In the genomic region with DNA sequence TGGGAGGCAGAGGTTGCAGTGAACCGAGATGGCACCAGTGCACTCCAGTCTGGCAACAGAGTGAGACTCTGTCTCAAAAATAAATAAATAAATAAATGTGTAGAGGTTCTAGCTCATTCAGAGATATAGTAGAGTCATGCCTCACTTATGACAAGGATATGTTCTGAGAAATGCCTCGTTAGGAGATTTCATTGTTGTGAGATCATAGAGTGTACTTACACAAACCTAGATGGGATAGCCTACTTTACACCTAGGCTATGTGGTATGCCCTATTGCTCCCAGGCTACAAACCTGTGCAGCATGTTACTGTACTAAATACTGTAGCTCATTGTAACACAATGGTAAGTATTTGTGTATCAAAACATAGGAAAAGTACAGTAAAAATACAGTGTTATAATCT, we compare ENCODE assay signal across 22 cellular contexts.
DNase-seq lines count a peak whose midpoint lies in the region; ATAC-seq lines count a peak whose summit lies in the region.
"Had no signal": no experiment of that assay in that cellular context is flagged by ENCODE, and none has a peak within 500 bp of the region (broad histone marks: within the 10 kb centered on the region; RNA-seq: fewer than 3 reads in every experiment).

No MANE protein-coding gene starts in this region.

- no peaks in the 10 kb centered on the region for H3K36me3 ChIP-seq in naive thymus-derived CD4-positive, alpha-beta T cell (ENCODE audit: control insufficient read depth in 2 of 3, insufficient read depth in 3 of 3, low read length in 3 of 3)
- H3K36me3 ChIP-seq: BE2C; BLaER1 treated with 17β-estradiol and CSF1 and Interleukin-3, amounts not matched to agents 10 nM and 100 nM had no signal

- no peaks in the 10 kb centered on the region for H3K36me3 Mint-ChIP-seq in stimulated activated effector memory CD8-positive, alpha-beta T cell treated with anti-CD3 and anti-CD28 coated beads, Interleukin-12 subunit alpha, Interleukin-12 subunit beta, amount 100 ng/mL, for 72 hours
- H3K36me3 Mint-ChIP-seq in naive thymus-derived CD4-positive, alpha-beta T cell = peaks cover 0 to 14% (median 0%) of the 10 kb centered on the region in 5 donors
- H3K36me3 Mint-ChIP-seq: CD14-positive monocyte had no signal

- no peaks in the 10 kb centered on the region for H3K9me3 Mint-ChIP-seq in stimulated activated effector memory CD8-positive, alpha-beta T cell treated with anti-CD3 and anti-CD28 coated beads, Interleukin-12 subunit alpha, Interleukin-12 subunit beta, amount 100 ng/mL, for 72 hours
- peaks cover 0 to 3% (median 0%) of the 10 kb centered on the region in 11 donors for H3K9me3 Mint-ChIP-seq in naive thymus-derived CD4-positive, alpha-beta T cell
- H3K9me3 Mint-ChIP-seq: CD14-positive monocyte; CD4-positive, alpha-beta T cell; CD8-positive, alpha-beta memory T cell had no signal

- CTCF ChIA-PET in naive thymus-derived CD4-positive, alpha-beta T cell (lab: Charles Lee) = interaction anchor here (0.6 to 0.8 kb wide), 2 partner anchors 13 to 694 kb away, joined by 3 read pairs; no protein-coding TSS in a partner anchor

- H3K9me3 ChIP-seq in naive thymus-derived CD4-positive, alpha-beta T cell (ENCODE audit: control insufficient read depth in 2 of 3, low read length in 3 of 3) = no peaks in the 10 kb centered on the region
- H3K9me3 ChIP-seq: A549; BE2C; BLaER1 treated with 17β-estradiol and CSF1 and Interleukin-3, amounts not matched to agents 10 nM and 100 nM had no signal

- H3K4me3 ChIP-seq in naive thymus-derived CD4-positive, alpha-beta T cell (ENCODE audit: low read length) = no peak overlapping the region
- H3K4me3 ChIP-seq: A549; BLaER1 treated with 17β-estradiol and CSF1 and Interleukin-3, amounts not matched to agents 10 nM and 100 nM; GM23248 had no signal

- peak; percentile 13 for DNase-seq in RKO (ENCODE audit: low spot score)
- DNase-seq in stimulated activated effector memory CD8-positive, alpha-beta T cell treated with anti-CD3 and anti-CD28 coated beads, Interleukin-12 subunit alpha, Interleukin-12 subunit beta, amount 100 ng/mL, for 72 hours (ENCODE audit: low spot score in 2 of 2) = no peak
- DNase-seq in naive thymus-derived CD4-positive, alpha-beta T cell = no peak
- no peak for DNase-seq in anterior cingulate cortex (lab: John Stamatoyannopoulos, UW)
- no peak for DNase-seq in NCI-H187 (lab: John Stamatoyannopoulos, UW)
- DNase-seq: 8988T; ACHN; AML-193; BE2C; Calu3; CD4-positive, alpha-beta T cell; CD8-positive, alpha-beta memory T cell; DMS53; DMS79 treated with DMSO at 0.1 percent for 48 hours; GF-D8; GM23248; H7; HCEC 1CT had no signal

- intact Hi-C loops in naive thymus-derived CD4-positive, alpha-beta T cell (cut with micrococcal nuclease) = no loop called here

- H3K4me1 Mint-ChIP-seq in stimulated activated effector memory CD8-positive, alpha-beta T cell treated with anti-CD3 and anti-CD28 coated beads, Interleukin-12 subunit alpha, Interleukin-12 subunit beta, amount 100 ng/mL, for 72 hours = peaks cover 54% of the 10 kb centered on the region
- peaks cover 48 to 65% (median 62%) of the 10 kb centered on the region in 7 donors for H3K4me1 Mint-ChIP-seq in naive thymus-derived CD4-positive, alpha-beta T cell

- H3K4me1 ChIP-seq in naive thymus-derived CD4-positive, alpha-beta T cell (ENCODE audit: control insufficient read depth in 2 of 2, insufficient read depth in 2 of 2, low read length in 2 of 2) = peaks cover 43 to 45% of the 10 kb centered on the region in 2 donors
- H3K4me1 ChIP-seq: BE2C had no signal

- peak; percentile 22 for ATAC-seq in esophagus mucosa
- peak; percentile 31 for ATAC-seq in stimulated activated effector memory CD8-positive, alpha-beta T cell treated with anti-CD3 and anti-CD28 coated beads, Interleukin-12 subunit alpha, Interleukin-12 subunit beta, amount 100 ng/mL, for 72 hours
- ATAC-seq in naive thymus-derived CD4-positive, alpha-beta T cell = no peak
- ATAC-seq: A549 had no signal

- no peak overlapping the region for H3K4me3 Mint-ChIP-seq in stimulated activated effector memory CD8-positive, alpha-beta T cell treated with anti-CD3 and anti-CD28 coated beads, Interleukin-12 subunit alpha, Interleukin-12 subunit beta, amount 100 ng/mL, for 72 hours
- H3K4me3 Mint-ChIP-seq in naive thymus-derived CD4-positive, alpha-beta T cell = no peak overlapping the region
- H3K4me3 Mint-ChIP-seq: CD4-positive, alpha-beta T cell had no signal

- no peak overlapping the region for H3K27ac ChIP-seq in naive thymus-derived CD4-positive, alpha-beta T cell (ENCODE audit: low read depth, low read length)
- H3K27ac ChIP-seq: A549; BLaER1 treated with 17β-estradiol and CSF1 and Interleukin-3, amounts not matched to agents 10 nM and 100 nM; GM23248 had no signal

- H3K27ac Mint-ChIP-seq in stimulated activated effector memory CD8-positive, alpha-beta T cell treated with anti-CD3 and anti-CD28 coated beads, Interleukin-12 subunit alpha, Interleukin-12 subunit beta, amount 100 ng/mL, for 72 hours = no peak overlapping the region
- no peak overlapping the region for H3K27ac Mint-ChIP-seq in naive thymus-derived CD4-positive, alpha-beta T cell
- H3K27ac Mint-ChIP-seq: CD4-positive, alpha-beta T cell had no signal

- no peaks in the 10 kb centered on the region for H3K27me3 Mint-ChIP-seq in naive thymus-derived CD4-positive, alpha-beta T cell
- H3K27me3 Mint-ChIP-seq: CD4-positive, alpha-beta T cell; CD8-positive, alpha-beta memory T cell had no signal

- H3K27me3 ChIP-seq in naive thymus-derived CD4-positive, alpha-beta T cell (ENCODE audit: control insufficient read depth in 2 of 2, insufficient read depth in 2 of 2, low read length in 2 of 2) = no peaks in the 10 kb centered on the region
- H3K27me3 ChIP-seq: BE2C; BLaER1 treated with 17β-estradiol and CSF1 and Interleukin-3, amounts not matched to agents 10 nM and 100 nM had no signal

- POLR2A ChIA-PET in naive thymus-derived CD4-positive, alpha-beta T cell (lab: Charles Lee) = no interaction called here
